14 cellular contexts compared by ENCODE assay signal in the genomic region with DNA sequence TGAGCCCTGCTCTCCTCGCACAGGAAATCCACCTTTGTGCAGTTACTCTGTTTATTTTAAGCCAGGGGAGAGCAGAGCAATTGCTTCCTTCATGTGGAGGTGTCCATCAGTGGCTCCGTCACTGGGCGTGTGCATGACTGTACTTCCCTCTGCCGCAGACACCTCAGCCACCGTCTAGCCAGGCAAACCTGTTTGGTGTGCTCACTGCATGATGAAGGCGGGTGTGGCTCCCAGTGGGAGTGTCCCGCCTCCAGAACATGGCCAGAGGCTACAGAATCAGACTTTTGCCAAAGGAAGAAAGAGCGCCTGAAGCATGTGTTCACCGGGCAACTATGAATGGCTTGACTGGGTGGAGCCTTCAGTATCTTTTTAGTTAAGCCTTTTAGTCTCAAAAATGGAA. TPM values are rescaled to one million over a fixed set of nuclear protein-coding genes. Genes with fewer than 3 reads are reported as not detected.
DNase-seq lines count a peak whose midpoint lies in the region; ATAC-seq and TF ChIP-seq lines count a peak whose summit lies in the region.
"Had no signal": no experiment of that assay in that cellular context is flagged by ENCODE, and none has a peak within 500 bp of the region (broad histone marks: within the 10 kb centered on the region; RNA-seq: fewer than 3 reads in every experiment).

No MANE protein-coding gene starts in this region.

- in situ Hi-C loops in Caki2 (cut with HindIII; ENCODE audit: low pct_unique_long_range_greater_than_20kb, low sequenced_read_pairs) (no loop called here), astrocyte of the spinal cord (cut with HindIII; ENCODE audit: low sequenced_read_pairs) (no loop called here)

- H3K36me3 ChIP-seq in mesendoderm (ENCODE audit: control insufficient read depth, insufficient read depth, low read length), result no peaks in the 10 kb centered on the region
- H3K36me3 ChIP-seq: adrenal gland had no signal

- H2BK120ac ChIP-seq in mesendoderm (ENCODE audit: low read depth, low read length), result no peak overlapping the region

- H3K18ac ChIP-seq in mesendoderm (ENCODE audit: low read length), result no peak overlapping the region

- no peaks in the 10 kb centered on the region for H3K79me1 ChIP-seq in mesendoderm (ENCODE audit: low read length)

- H3K9me3 Mint-ChIP-seq in activated T-helper 1 cell treated with anti-CD3 and anti-CD28 coated beads, Interleukin-12 subunit alpha, Interleukin-12 subunit beta, Interleukin-2, Interleukin-4 antibody, amounts not matched to agents 30 ng/mL and 10 ng/mL and 1 ng/mL, durations not matched to agents 14 hours and 24 hours and 36 hours, result no peaks in the 10 kb centered on the region

- no peak overlapping the region for H2BK15ac ChIP-seq in mesendoderm (replicated peaks; ENCODE audit: low read depth)

- peaks cover 5% of the 10 kb centered on the region for H3K27me3 Mint-ChIP-seq in activated T-helper 1 cell treated with anti-CD3 and anti-CD28 coated beads, Interleukin-12 subunit alpha, Interleukin-12 subunit beta, Interleukin-2, Interleukin-4 antibody, amounts not matched to agents 30 ng/mL and 10 ng/mL and 1 ng/mL, durations not matched to agents 14 hours and 24 hours and 36 hours (ENCODE audit: insufficient read depth)

- H4K5ac ChIP-seq in mesendoderm (ENCODE audit: low read length), result no peak overlapping the region

- no peaks in the 10 kb centered on the region for H3K4me1 ChIP-seq in mesendoderm (ENCODE audit: control insufficient read depth, low read depth, low read length)
- H3K4me1 ChIP-seq: adrenal gland had no signal

- no peak overlapping the region for H3K4me3 ChIP-seq in astrocyte of the spinal cord (ENCODE audit: low read depth, low read length)
- no peak overlapping the region for H3K4me3 ChIP-seq in mesendoderm (ENCODE audit: low read length)
- H3K4me3 ChIP-seq: adrenal gland had no signal

- no peak for TF ChIP-seq CTCF in astrocyte of the spinal cord (IDR thresholded peaks at IDR 0.05; ENCODE audit: low read depth, low read length)

- no peaks in the 10 kb centered on the region for H3K4me1 Mint-ChIP-seq in activated T-helper 1 cell treated with anti-CD3 and anti-CD28 coated beads, Interleukin-12 subunit alpha, Interleukin-12 subunit beta, Interleukin-2, Interleukin-4 antibody, amounts not matched to agents 30 ng/mL and 10 ng/mL and 1 ng/mL, durations not matched to agents 14 hours and 24 hours and 36 hours (ENCODE audit: low read depth)
- H3K4me1 Mint-ChIP-seq: CD4-positive, CD25-positive, alpha-beta regulatory T cell had no signal

- no peak overlapping the region for H2BK5ac ChIP-seq in mesendoderm (ENCODE audit: low read length)

- H3K4me2 ChIP-seq in mesendoderm (ENCODE audit: low read length), result no peak overlapping the region

- H3K36me3 Mint-ChIP-seq in activated T-helper 1 cell treated with anti-CD3 and anti-CD28 coated beads, Interleukin-12 subunit alpha, Interleukin-12 subunit beta, Interleukin-2, Interleukin-4 antibody, amounts not matched to agents 30 ng/mL and 10 ng/mL and 1 ng/mL, durations not matched to agents 14 hours and 24 hours and 36 hours (ENCODE audit: low read depth), result no peaks in the 10 kb centered on the region
- H3K36me3 Mint-ChIP-seq: CD4-positive, CD25-positive, alpha-beta regulatory T cell had no signal

- H3K56ac ChIP-seq in mesendoderm (ENCODE audit: low read length), result no peak overlapping the region

- DNase-seq in Caki2 (ENCODE audit: low read depth) (peak; percentile 94), M059J (ENCODE audit: low read depth) (peak; percentile 95), astrocyte of the spinal cord (ENCODE audit: low read depth, low spot score) (peak; percentile 30), mesendoderm (peak; percentile 18), activated gamma-delta T cell treated with Interleukin-2 at 50 U/mL for 16 hours (no peak)
- no peak for DNase-seq in activated T-helper 1 cell treated with anti-CD3 and anti-CD28 coated beads, Interleukin-12 subunit alpha, Interleukin-12 subunit beta, Interleukin-2, Interleukin-4 antibody, amounts not matched to agents 30 ng/mL and 10 ng/mL and 1 ng/mL, durations not matched to agents 14 hours and 24 hours and 36 hours (ENCODE audit: low spot score)
- DNase-seq: activated CD4-positive, alpha-beta T cell treated with anti-CD3 and anti-CD28 coated beads, Interleukin-2, amount 50 U/mL, for 48 hours; adrenal gland; CD4-positive, CD25-positive, alpha-beta regulatory T cell; NCI-H1092 treated with DMSO at 0.1 percent for 48 hours; retina had no signal

- no peak overlapping the region for H3K27ac ChIP-seq in mesendoderm (ENCODE audit: low read depth, low read length)
- H3K27ac ChIP-seq: adrenal gland had no signal

- H2AK5ac ChIP-seq in mesendoderm (ENCODE audit: low read length), result no peak overlapping the region

- H3K4me3 Mint-ChIP-seq in activated T-helper 1 cell treated with anti-CD3 and anti-CD28 coated beads, Interleukin-12 subunit alpha, Interleukin-12 subunit beta, Interleukin-2, Interleukin-4 antibody, amounts not matched to agents 30 ng/mL and 10 ng/mL and 1 ng/mL, durations not matched to agents 14 hours and 24 hours and 36 hours, result no peak overlapping the region
- H3K4me3 Mint-ChIP-seq: CD4-positive, CD25-positive, alpha-beta regulatory T cell had no signal

- no peak for ATAC-seq in GM21529 (IDR thresholded peaks at IDR 0.05; ENCODE audit: unreplicated experiment)
- ATAC-seq in HG03457 (IDR thresholded peaks at IDR 0.05; ENCODE audit: unreplicated experiment), result no peak
- ATAC-seq: Right ventricle myocardium inferior had no signal

- no peak overlapping the region for H3K23ac ChIP-seq in mesendoderm (ENCODE audit: low read length)

- no CpG with 5 or more reads among the region's 9 CpGs for whole genome bisulfite sequencing in mesendoderm (ENCODE audit: extremely low coverage, insufficient coverage, low lambda C conversion rate)

- H3K27me3 ChIP-seq in mesendoderm (ENCODE audit: insufficient read depth, low read length, poor library complexity), result no peaks in the 10 kb centered on the region
- H3K27me3 ChIP-seq: adrenal gland had no signal

- no peaks in the 10 kb centered on the region for H3K79me2 ChIP-seq in mesendoderm (ENCODE audit: control insufficient read depth, insufficient read depth, low read length)

- no peak overlapping the region for H4K8ac ChIP-seq in mesendoderm (ENCODE audit: low read depth, low read length)

- H3K27ac Mint-ChIP-seq in activated T-helper 1 cell treated with anti-CD3 and anti-CD28 coated beads, Interleukin-12 subunit alpha, Interleukin-12 subunit beta, Interleukin-2, Interleukin-4 antibody, amounts not matched to agents 30 ng/mL and 10 ng/mL and 1 ng/mL, durations not matched to agents 14 hours and 24 hours and 36 hours, result no peak overlapping the region
- H3K27ac Mint-ChIP-seq: CD4-positive, CD25-positive, alpha-beta regulatory T cell had no signal

- H3K4ac ChIP-seq in mesendoderm (ENCODE audit: low read depth, low read length), result no peak overlapping the region

- intact Hi-C loops in activated T-helper 1 cell treated with anti-CD3 and anti-CD28 coated beads, Interleukin-12 subunit alpha, Interleukin-12 subunit beta, Interleukin-2, Interleukin-4 antibody, amounts not matched to agents 30 ng/mL and 10 ng/mL and 1 ng/mL, durations not matched to agents 14 hours and 24 hours and 36 hours (cut with micrococcal nuclease), result no loop called here

- no peak overlapping the region for H3K9ac ChIP-seq in mesendoderm (ENCODE audit: low read length)

RNA-seq across cellular contexts. Expression of a gene that starts 26.1 kb away (rescaled TPM):
- 92.0 and 97.5 TPM in 2 replicates for total RNA-seq in Caki2 (2014; rRNA removed; shearing (Covaris generic); ENCODE audit: low replicate concordance)
- 3.3 and 3.4 TPM in 2 replicates for total RNA-seq in M059J (2014; rRNA removed; shearing (Covaris generic))
- 6.4 TPM for polyA plus RNA-seq in mesendoderm (2013, experiment 1 of 2)
- 6.9 TPM for polyA plus RNA-seq in mesendoderm (2013, experiment 2 of 2)
- total RNA-seq in activated T-helper 1 cell treated with anti-CD3 and anti-CD28 coated beads, Interleukin-12 subunit alpha, Interleukin-12 subunit beta, Interleukin-2, Interleukin-4 antibody, amounts not matched to agents 30 ng/mL and 10 ng/mL and 1 ng/mL, durations not matched to agents 14 hours and 24 hours and 36 hours, result 0.16 and 0.22 TPM in 2 replicates
- total RNA-seq: CD4-positive, CD25-positive, alpha-beta regulatory T cell had no signal
- polyA plus RNA-seq: CD4-positive, CD25-positive, alpha-beta regulatory T cell had no signal

Comparison
In these comparisons a context has a peak if more than half of its experiments do, and no peak if none do; other contexts are left out.
1. DNase-seq: peak in Caki2 (single experiment), M059J (single experiment), astrocyte of the spinal cord (single experiment) and mesendoderm (single experiment); none in activated T-helper 1 cell treated with anti-CD3 and anti-CD28 coated beads, Interleukin-12 subunit alpha, Interleukin-12 subunit beta, Interleukin-2, Interleukin-4 antibody, amounts not matched to agents 30 ng/mL and 10 ng/mL and 1 ng/mL, durations not matched to agents 14 hours and 24 hours and 36 hours (single experiment) and activated gamma-delta T cell treated with Interleukin-2 at 50 U/mL for 16 hours (single experiment).
2. RNA of a gene that starts 26.1 kb away (total RNA-seq): 92.0 to 97.5 TPM in Caki2; 3.3 to 3.4 TPM in M059J and 0.16 to 0.22 TPM in activated T-helper 1 cell treated with anti-CD3 and anti-CD28 coated beads, Interleukin-12 subunit alpha, Interleukin-12 subunit beta, Interleukin-2, Interleukin-4 antibody, amounts not matched to agents 30 ng/mL and 10 ng/mL and 1 ng/mL, durations not matched to agents 14 hours and 24 hours and 36 hours; every median in the first group is over 10 times any median in the second.